In the genomic region with DNA sequence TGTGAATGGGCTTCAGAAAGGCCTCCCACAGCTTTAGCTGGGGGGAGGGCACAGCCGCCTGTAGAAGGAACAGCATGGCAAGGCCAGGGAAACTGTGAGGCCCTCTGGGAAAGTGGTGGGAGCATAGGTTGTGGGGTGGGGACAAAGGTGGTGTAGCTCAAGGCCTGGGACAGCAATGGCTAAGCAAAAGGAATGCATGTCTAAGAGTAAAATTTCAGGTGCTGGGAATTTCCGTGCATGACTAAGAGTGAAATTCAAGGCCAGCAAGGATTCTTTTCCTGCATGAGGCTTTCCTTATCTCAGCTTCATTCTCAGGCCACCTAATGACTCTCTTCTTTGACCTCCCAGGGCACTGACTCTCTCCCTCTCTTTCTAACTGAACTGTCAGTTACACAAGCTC, we compare ENCODE assay signal across 15 cellular contexts.
DNase-seq lines count a peak whose midpoint lies in the region; ATAC-seq and TF ChIP-seq lines count a peak whose summit lies in the region.
"Had no signal": no experiment of that assay in that cellular context is flagged by ENCODE, and none has a peak within 500 bp of the region (broad histone marks: within the 10 kb centered on the region; RNA-seq: fewer than 3 reads in every experiment).

No MANE protein-coding gene starts in this region.

- intact Hi-C loops in naive thymus-derived CD4-positive, alpha-beta T cell (cut with micrococcal nuclease) = no loop called here
- intact Hi-C loops in spleen (cut with DNase I; ENCODE audit: low total_unique reads) = no loop called here

- H3K27ac Mint-ChIP-seq in progenitor cell of endocrine pancreas = no peak overlapping the region
- no peak overlapping the region for H3K27ac Mint-ChIP-seq in naive thymus-derived CD4-positive, alpha-beta T cell

- H3K27me3 ChIP-seq in RWPE2 (ENCODE audit: insufficient read depth, poor library complexity, severe bottlenecking) = no peaks in the 10 kb centered on the region
- peaks cover 16% of the 10 kb centered on the region for H3K27me3 ChIP-seq in osteoblast (ENCODE audit: insufficient read depth, low read length)
- H3K27me3 ChIP-seq in naive thymus-derived CD4-positive, alpha-beta T cell (ENCODE audit: control insufficient read depth in 2 of 2, insufficient read depth in 2 of 2, low read length in 2 of 2) = no peaks in the 10 kb centered on the region
- peaks cover 0 to 29% (median 0%) of the 10 kb centered on the region in 7 donors for H3K27me3 ChIP-seq in spleen (replicated peaks in 1 of 7)
- H3K27me3 ChIP-seq: BLaER1 had no signal

- no peak overlapping the region for H3K4me2 ChIP-seq in osteoblast (ENCODE audit: insufficient read depth, low read length)
- H3K4me2 ChIP-seq: BLaER1 had no signal

- no peak overlapping the region for H3K4me3 ChIP-seq in RWPE2 (ENCODE audit: severe bottlenecking)
- H3K4me3 ChIP-seq in osteoblast (ENCODE audit: insufficient read depth, low read length) = no peak overlapping the region
- no peak overlapping the region for H3K4me3 ChIP-seq in naive thymus-derived CD4-positive, alpha-beta T cell (ENCODE audit: low read length)
- H3K4me3 ChIP-seq in spleen = no peak overlapping the region
- H3K4me3 ChIP-seq: BLaER1 had no signal

- no peak for TF ChIP-seq POLR2A in spleen (IDR thresholded peaks at IDR 0.05)

- no peaks in the 10 kb centered on the region for H3K79me2 ChIP-seq in osteoblast (ENCODE audit: insufficient read depth, low read length)

- no peaks in the 10 kb centered on the region for H3K4me1 Mint-ChIP-seq in progenitor cell of endocrine pancreas (ENCODE audit: low read depth)
- H3K4me1 Mint-ChIP-seq in naive thymus-derived CD4-positive, alpha-beta T cell = no peaks in the 10 kb centered on the region

- H3K9me3 ChIP-seq in RWPE2 (ENCODE audit: severe bottlenecking) (no peaks in the 10 kb centered on the region), osteoblast (ENCODE audit: low read depth, low read length) (no peaks in the 10 kb centered on the region), spleen (peaks cover 0 to 4% (median 0%) of the 10 kb centered on the region in 8 donors)
- H3K9me3 ChIP-seq in naive thymus-derived CD4-positive, alpha-beta T cell (ENCODE audit: control insufficient read depth in 2 of 3, low read length in 3 of 3) = no peaks in the 10 kb centered on the region
- H3K9me3 ChIP-seq: BLaER1, neutrophil had no signal

- peak; percentile 59 for ATAC-seq in RWPE2 (ENCODE audit: low read depth)
- ATAC-seq in esophagus mucosa = peak; percentile 45
- ATAC-seq in naive thymus-derived CD4-positive, alpha-beta T cell = no peak

- no peaks in the 10 kb centered on the region for H3K36me3 Mint-ChIP-seq in progenitor cell of endocrine pancreas (ENCODE audit: insufficient read depth)
- no peaks in the 10 kb centered on the region for H3K36me3 Mint-ChIP-seq in naive thymus-derived CD4-positive, alpha-beta T cell

- WGBS in spleen, 5 donors = 61 to 87% (median 82%) methylated on average over 2 of the region's 2 CpGs

- no peak for TF ChIP-seq CTCF in RWPE2 (IDR thresholded peaks at IDR 0.05; ENCODE audit: poor library complexity, severe bottlenecking)
- no peak for TF ChIP-seq CTCF in osteoblast (IDR thresholded peaks at IDR 0.05; ENCODE audit: extremely low read depth, low read depth, low read length)
- TF ChIP-seq CTCF in progenitor cell of endocrine pancreas (IDR thresholded peaks at IDR 0.05; ENCODE audit: unreplicated experiment) = no peak
- no peak for TF ChIP-seq CTCF in spleen (IDR thresholded peaks at IDR 0.05 in 8 of 11, conservative IDR thresholded peaks at IDR 0.05 in 3 of 11)

- H3K27ac ChIP-seq in RWPE2 (ENCODE audit: poor library complexity, severe bottlenecking) = peak overlapping the region; percentile 55
- no peak overlapping the region for H3K27ac ChIP-seq in osteoblast (ENCODE audit: low read depth, low read length)
- no peak overlapping the region for H3K27ac ChIP-seq in naive thymus-derived CD4-positive, alpha-beta T cell (ENCODE audit: low read depth, low read length)
- H3K27ac ChIP-seq in spleen = no peak overlapping the region
- H3K27ac ChIP-seq: BLaER1, neutrophil had no signal

- H3K4me1 ChIP-seq in RWPE2 (ENCODE audit: insufficient read depth, poor library complexity, severe bottlenecking) (peaks cover 19% of the 10 kb centered on the region), osteoblast (ENCODE audit: insufficient read depth, low read length) (no peaks in the 10 kb centered on the region), spleen (no peaks in the 10 kb centered on the region)
- H3K4me1 ChIP-seq in naive thymus-derived CD4-positive, alpha-beta T cell (ENCODE audit: control insufficient read depth in 2 of 2, insufficient read depth in 2 of 2, low read length in 2 of 2) = no peaks in the 10 kb centered on the region

- H3K9me3 Mint-ChIP-seq in progenitor cell of endocrine pancreas (ENCODE audit: low read depth) = no peaks in the 10 kb centered on the region
- peaks cover 0 to 3% (median 0%) of the 10 kb centered on the region in 11 donors for H3K9me3 Mint-ChIP-seq in naive thymus-derived CD4-positive, alpha-beta T cell

- H3K36me3 ChIP-seq in RWPE2 (ENCODE audit: low read depth) (no peaks in the 10 kb centered on the region), osteoblast (ENCODE audit: insufficient read depth, low read length) (no peaks in the 10 kb centered on the region), spleen (no peaks in the 10 kb centered on the region)
- no peaks in the 10 kb centered on the region for H3K36me3 ChIP-seq in naive thymus-derived CD4-positive, alpha-beta T cell (ENCODE audit: control insufficient read depth in 2 of 3, insufficient read depth in 3 of 3, low read length in 3 of 3)
- H3K36me3 ChIP-seq: BLaER1, neutrophil had no signal

- POLR2A ChIA-PET in naive thymus-derived CD4-positive, alpha-beta T cell (lab: Charles Lee) = no interaction called here

- CTCF ChIA-PET in naive thymus-derived CD4-positive, alpha-beta T cell (lab: Charles Lee) = no interaction called here

- H3K4me3 Mint-ChIP-seq in progenitor cell of endocrine pancreas (ENCODE audit: low read depth) = no peak overlapping the region
- H3K4me3 Mint-ChIP-seq in naive thymus-derived CD4-positive, alpha-beta T cell = no peak overlapping the region

- no peak overlapping the region for H2AFZ ChIP-seq in osteoblast (ENCODE audit: low read length)

- no peaks in the 10 kb centered on the region for H4K20me1 ChIP-seq in osteoblast (ENCODE audit: insufficient read depth, low read length)
- H4K20me1 ChIP-seq: BLaER1 had no signal

- DNase-seq in HCEC 1CT = peak; percentile 22
- no peak for DNase-seq in RWPE2 (ENCODE audit: low spot score)
- DNase-seq in osteoblast (ENCODE audit: insufficient read length, low spot score, missing footprints) = peak; percentile 79
- no peak for DNase-seq in progenitor cell of endocrine pancreas (ENCODE audit: low spot score, unreplicated experiment)
- no peak for DNase-seq in naive thymus-derived CD4-positive, alpha-beta T cell
- no peak for DNase-seq in AG08396 (ENCODE audit: low spot score)
- no peak for DNase-seq in spleen
- DNase-seq: activated CD8-positive, alpha-beta memory T cell treated with anti-CD3 and anti-CD28 coated beads for 24 hours; aorta; NCI-H1092 treated with DMSO at 0.1 percent for 48 hours; NCI-H446; stimulated activated naive CD4-positive, alpha-beta T cell treated with Interleukin-2 at 50 U/mL for 16 hours had no signal

- peaks cover 42% of the 10 kb centered on the region for H3K27me3 Mint-ChIP-seq in progenitor cell of endocrine pancreas
- H3K27me3 Mint-ChIP-seq in naive thymus-derived CD4-positive, alpha-beta T cell = peaks cover 4 to 18% (median 8%) of the 10 kb centered on the region in 5 donors

Comparison
In these comparisons a context has a peak if more than half of its experiments do, and no peak if none do; other contexts are left out.
1. DNase-seq: peak in HCEC 1CT (single experiment) and osteoblast (single experiment); none in RWPE2 (single experiment), progenitor cell of endocrine pancreas (single experiment), naive thymus-derived CD4-positive, alpha-beta T cell (0 of 9), AG08396 (single experiment) and spleen (single experiment).